ENCODE assay signal across 13 cellular contexts in the genomic region with DNA sequence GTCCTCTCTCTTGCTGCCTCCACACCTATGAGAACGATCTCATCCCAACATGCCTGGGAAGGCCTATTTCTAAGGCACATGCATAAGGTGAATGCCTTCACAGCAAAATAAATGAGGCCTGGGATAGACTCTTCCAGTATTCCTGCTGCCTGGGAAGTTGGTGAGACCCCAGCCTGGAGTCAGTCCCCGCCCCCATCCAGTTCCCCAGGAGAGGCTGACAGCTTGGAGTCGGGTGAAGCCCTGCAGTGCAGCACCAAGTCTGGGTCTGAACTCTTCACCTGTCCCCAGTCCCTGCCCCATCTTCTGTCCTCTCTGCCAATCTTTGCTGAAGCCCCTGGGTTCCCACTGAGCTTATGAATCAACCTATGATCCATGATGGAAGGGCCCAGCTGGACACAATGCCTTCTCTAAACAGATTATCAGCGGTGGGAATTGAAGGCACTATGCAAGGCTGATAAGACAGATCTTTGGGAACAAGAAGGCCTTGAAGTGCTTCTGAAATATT. TPM values are rescaled to one million over a fixed set of nuclear protein-coding genes. Genes with fewer than 3 reads are reported as not detected.
"Had no signal": no experiment of that assay in that cellular context is flagged by ENCODE, and none has a peak within 500 bp of the region (broad histone marks: within the 10 kb centered on the region; RNA-seq: fewer than 3 reads in every experiment).

No MANE protein-coding gene starts in this region.

- H3K9me3 Mint-ChIP-seq: activated B cell treated with CpG ODN at 0.5 μM for 24 hours; activated CD4-positive, alpha-beta T cell treated with anti-CD3 and anti-CD28 coated beads, Interleukin-2, amount 10 ng/mL, durations not matched to agents 24 days and 14 days; stimulated activated effector memory CD8-positive, alpha-beta T cell treated with anti-CD3 and anti-CD28 coated beads, Interleukin-12 subunit alpha, Interleukin-12 subunit beta, amount 100 ng/mL, for 72 hours had no signal

- H2AFZ ChIP-seq: hepatocyte had no signal

- H3K27ac ChIP-seq: ascending aorta, hepatocyte had no signal

- H3K4me2 ChIP-seq: hepatocyte had no signal

- H3K4me3 Mint-ChIP-seq: activated B cell treated with CpG ODN at 0.5 μM for 24 hours; activated CD4-positive, alpha-beta T cell treated with anti-CD3 and anti-CD28 coated beads, Interleukin-2, amount 10 ng/mL, durations not matched to agents 24 days and 14 days; activated CD8-positive, alpha-beta T cell treated with anti-CD3 and anti-CD28 coated beads, Interleukin-2, amount 10 ng/mL, durations not matched to agents 7 days and 5 days; stimulated activated effector memory CD8-positive, alpha-beta T cell treated with anti-CD3 and anti-CD28 coated beads, Interleukin-12 subunit alpha, Interleukin-12 subunit beta, amount 100 ng/mL, for 72 hours had no signal

- H3K27me3 Mint-ChIP-seq: activated B cell treated with CpG ODN at 0.5 μM for 24 hours had no signal

- H3K27ac Mint-ChIP-seq: activated B cell treated with CpG ODN at 0.5 μM for 24 hours; activated CD4-positive, alpha-beta T cell treated with anti-CD3 and anti-CD28 coated beads, Interleukin-2, amount 10 ng/mL, durations not matched to agents 24 days and 14 days; activated CD8-positive, alpha-beta T cell treated with anti-CD3 and anti-CD28 coated beads, Interleukin-2, amount 10 ng/mL, durations not matched to agents 7 days and 5 days; stimulated activated effector memory CD8-positive, alpha-beta T cell treated with anti-CD3 and anti-CD28 coated beads, Interleukin-12 subunit alpha, Interleukin-12 subunit beta, amount 100 ng/mL, for 72 hours had no signal

- DNase-seq: activated B cell treated with CpG ODN at 0.5 μM for 24 hours; activated CD4-positive, alpha-beta T cell treated with anti-CD3 and anti-CD28 coated beads, Interleukin-2, amount 10 ng/mL, durations not matched to agents 24 days and 14 days; activated CD8-positive, alpha-beta memory T cell treated with anti-CD3 and anti-CD28 coated beads, Interleukin-2, amount 50 U/mL, for 4 hours; activated CD8-positive, alpha-beta T cell treated with anti-CD3 and anti-CD28 coated beads, Interleukin-2, amount 10 ng/mL, durations not matched to agents 7 days and 5 days; activated T-cell treated with anti-CD3 and anti-CD28 coated beads, Interleukin-2, amount 50 U/mL, for 48 hours; dermis blood vessel endothelial cell; kidney glomerular epithelial cell; left ventricle myocardium superior; mesenchymal stem cell had no signal

- H3K36me3 ChIP-seq: ascending aorta had no signal

- H3K4me1 Mint-ChIP-seq: activated B cell treated with CpG ODN at 0.5 μM for 24 hours; activated CD4-positive, alpha-beta T cell treated with anti-CD3 and anti-CD28 coated beads, Interleukin-2, amount 10 ng/mL, durations not matched to agents 24 days and 14 days had no signal

- H3K4me1 ChIP-seq: ascending aorta had no signal

- H3K4me3 ChIP-seq: ascending aorta, hepatocyte had no signal

- ATAC-seq: activated CD8-positive, alpha-beta T cell treated with anti-CD3 and anti-CD28 coated beads, Interleukin-2, amount 10 ng/mL, durations not matched to agents 7 days and 5 days; left ventricle myocardium superior; stimulated activated effector memory CD8-positive, alpha-beta T cell treated with anti-CD3 and anti-CD28 coated beads, Interleukin-12 subunit alpha, Interleukin-12 subunit beta, amount 100 ng/mL, for 72 hours had no signal

- H3K27me3 ChIP-seq: ascending aorta, hepatocyte had no signal

- H3K36me3 Mint-ChIP-seq: stimulated activated effector memory CD8-positive, alpha-beta T cell treated with anti-CD3 and anti-CD28 coated beads, Interleukin-12 subunit alpha, Interleukin-12 subunit beta, amount 100 ng/mL, for 72 hours had no signal

- H3K9me3 ChIP-seq: ascending aorta had no signal

RNA-seq across cellular contexts. Expression of a gene that starts 27.1 kb away (rescaled TPM):
- polyA plus RNA-seq: esophagus, hepatocyte had no signal
